ENCODE assay signal across 10 cellular contexts in genomic region chr11:19890308-19890707, GRCh38.
DNase-seq lines count a peak whose midpoint lies in the region; ATAC-seq and TF ChIP-seq lines count a peak whose summit lies in the region.
"Had no signal": no experiment of that assay in that cellular context is flagged by ENCODE, and none has a peak within 500 bp of the region (broad histone marks: within the 10 kb centered on the region; RNA-seq: fewer than 3 reads in every experiment).

No MANE protein-coding gene starts in this region.

- H3K27ac Mint-ChIP-seq in nephron, result peak overlapping the region; percentile 9 to 19 (median 16)

- peaks cover 15% of the 10 kb centered on the region for H3K4me1 Mint-ChIP-seq in nephron

- intact Hi-C loops in dorsolateral prefrontal cortex (cut with DNase I), result no loop called here

- in situ Hi-C loops in KBM-7 (cut with MboI; ENCODE audit: low pct_unique_long_range_greater_than_20kb, low sequenced_read_pairs), result no loop called here

- peaks cover 3% of the 10 kb centered on the region for H3K9me3 Mint-ChIP-seq in nephron

- H3K27me3 ChIP-seq in dorsolateral prefrontal cortex, result no peaks in the 10 kb centered on the region

- peak; percentile 74 for DNase-seq in AG09309 (ENCODE audit: low read depth)
- DNase-seq in LoVo (ENCODE audit: low spot score), result peak; percentile 30
- DNase-seq in dermis microvascular lymphatic vessel endothelial cell (ENCODE audit: low read depth in 2 of 2), result peak; percentile 14 to 45
- DNase-seq in NCI-H1436 (lab: John Stamatoyannopoulos, UW), result no peak
- no peak for DNase-seq in KBM-7
- no peak for DNase-seq in dorsolateral prefrontal cortex
- DNase-seq: mucosa of descending colon had no signal

- ATAC-seq in HG02981 (IDR thresholded peaks at IDR 0.05; ENCODE audit: unreplicated experiment), result no peak
- ATAC-seq: esophagus mucosa, mucosa of descending colon had no signal

- no peak overlapping the region for H3K27ac ChIP-seq in dorsolateral prefrontal cortex

- H3K36me3 Mint-ChIP-seq in nephron (ENCODE audit: low read depth), result no peaks in the 10 kb centered on the region

- peaks cover 8% of the 10 kb centered on the region for H3K27me3 Mint-ChIP-seq in nephron (ENCODE audit: low read depth)

- H3K4me3 ChIP-seq in AG09309 (ENCODE audit: control insufficient read depth, low read depth, low read length), result no peak overlapping the region
- no peak overlapping the region for H3K4me3 ChIP-seq in dorsolateral prefrontal cortex
- H3K4me3 ChIP-seq: mucosa of descending colon had no signal

- TF ChIP-seq CTCF in AG09309 (IDR thresholded peaks at IDR 0.05; ENCODE audit: control insufficient read depth, insufficient read depth, low read depth, low read length, missing control alignments), result no peak
- TF ChIP-seq CTCF in nephron (IDR thresholded peaks at IDR 0.05; ENCODE audit: unreplicated experiment in 3 of 3), result no peak
- TF ChIP-seq CTCF in dorsolateral prefrontal cortex (IDR thresholded peaks at IDR 0.05 in 54 of 56, conservative IDR thresholded peaks at IDR 0.05 in 2 of 56; ENCODE audit: low read depth in 1 of 56, partially characterized antibody in 56 of 56), result no peak

- no peak overlapping the region for H3K4me3 Mint-ChIP-seq in nephron

Comparison
In these comparisons a context has a peak if more than half of its experiments do, and no peak if none do; other contexts are left out.
1. DNase-seq: peak in AG09309 (single experiment), LoVo (single experiment) and dermis microvascular lymphatic vessel endothelial cell (2 of 2); none in NCI-H1436 (single experiment), KBM-7 (single experiment) and dorsolateral prefrontal cortex (0 of 10).